9 cellular contexts compared by ENCODE assay signal in the genomic region with DNA sequence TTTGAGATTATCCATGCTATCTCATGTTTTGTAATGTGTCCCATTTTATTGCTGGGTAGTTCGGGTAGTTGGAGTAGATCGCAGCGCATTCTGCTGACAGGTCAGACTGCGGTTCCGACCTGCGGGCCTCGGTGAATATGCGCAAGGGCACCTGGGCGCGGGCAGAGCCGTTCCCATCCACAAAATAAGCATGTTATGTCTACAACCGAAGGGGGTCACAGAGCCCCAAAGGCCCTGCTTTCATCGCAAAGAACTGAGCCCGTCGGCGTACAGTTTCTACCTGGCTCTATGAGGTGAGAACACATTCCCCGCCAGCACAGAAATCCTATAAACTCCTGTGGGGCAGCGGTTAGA.
DNase-seq lines count a peak whose midpoint lies in the region; ATAC-seq and TF ChIP-seq lines count a peak whose summit lies in the region.
"Had no signal": no experiment of that assay in that cellular context is flagged by ENCODE, and none has a peak within 500 bp of the region (broad histone marks: within the 10 kb centered on the region; RNA-seq: fewer than 3 reads in every experiment).

No MANE protein-coding gene starts in this region.

- no peak for DNase-seq in activated T-cell treated with anti-CD3 and anti-CD28 coated beads, Interleukin-2, amount 50 U/mL, for 72 hours
- no peak for DNase-seq in activated T-cell treated with anti-CD3 and anti-CD28 coated beads for 4 hours
- DNase-seq in left lung = no peak
- DNase-seq in tibial artery = no peak
- DNase-seq in HT-29 (ENCODE audit: low spot score) = no peak
- no peak for DNase-seq in mucosa of gallbladder (ENCODE audit: low spot score)
- DNase-seq: KBM-7 had no signal

- H3K27ac Mint-ChIP-seq in activated T-cell treated with anti-CD3 and anti-CD28 coated beads, Interleukin-2, amount 50 U/mL, for 72 hours = peak overlapping the region; percentile 100
- peak overlapping the region; percentile 100 for H3K27ac Mint-ChIP-seq in activated naive CD8-positive, alpha-beta T cell

- H3K4me3 ChIP-seq in left lung = peak overlapping the region; percentile 23 to 41
- peak overlapping the region; percentile 52 to 59 for H3K4me3 ChIP-seq in tibial artery

- H3K36me3 ChIP-seq in left lung (no peaks in the 10 kb centered on the region), tibial artery (no peaks in the 10 kb centered on the region)

- H3K4me1 ChIP-seq in left lung (peaks cover 9 to 24% of the 10 kb centered on the region in 2 donors), tibial artery (peaks cover 0 to 28% (median 22%) of the 10 kb centered on the region in 4 donors)

- no peak for ATAC-seq in activated T-cell treated with anti-CD3 and anti-CD28 coated beads, Interleukin-2, amount 50 U/mL, for 72 hours (replicated peaks in 1 of 2)
- ATAC-seq in left lung = no peak
- ATAC-seq in GM21529 (IDR thresholded peaks at IDR 0.05; ENCODE audit: unreplicated experiment) = no peak

- no peak for TF ChIP-seq CTCF in left lung (IDR thresholded peaks at IDR 0.05)
- TF ChIP-seq CTCF in tibial artery (IDR thresholded peaks at IDR 0.05) = no peak

- H3K4me1 Mint-ChIP-seq in activated T-cell treated with anti-CD3 and anti-CD28 coated beads, Interleukin-2, amount 50 U/mL, for 72 hours (ENCODE audit: low read depth) = peaks cover 53% of the 10 kb centered on the region
- peaks cover 38% of the 10 kb centered on the region for H3K4me1 Mint-ChIP-seq in activated naive CD8-positive, alpha-beta T cell (ENCODE audit: low read depth)

- H3K27me3 ChIP-seq in left lung (peaks cover 50 to 74% of the 10 kb centered on the region in 2 donors), tibial artery (peaks cover 0 to 30% of the 10 kb centered on the region in 2 donors)

- peaks cover 0 to 6% of the 10 kb centered on the region in 2 donors for H3K9me3 ChIP-seq in left lung
- peaks cover 0 to 4% (median 0%) of the 10 kb centered on the region in 3 donors for H3K9me3 ChIP-seq in tibial artery

- intact Hi-C loops in left lung (cut with DNase I) = no loop called here
- intact Hi-C loops in tibial artery (cut with DNase I; ENCODE audit: low total_unique reads) = no loop called here

- peaks cover 0 to 2% of the 10 kb centered on the region in 2 donors for H3K36me3 Mint-ChIP-seq in activated T-cell treated with anti-CD3 and anti-CD28 coated beads, Interleukin-2, amount 50 U/mL, for 72 hours (ENCODE audit: insufficient read depth in 2 of 2)
- H3K36me3 Mint-ChIP-seq in activated naive CD8-positive, alpha-beta T cell = peaks cover 4% of the 10 kb centered on the region

- H3K9me3 Mint-ChIP-seq in activated T-cell treated with anti-CD3 and anti-CD28 coated beads, Interleukin-2, amount 50 U/mL, for 72 hours = no peaks in the 10 kb centered on the region
- no peaks in the 10 kb centered on the region for H3K9me3 Mint-ChIP-seq in activated naive CD8-positive, alpha-beta T cell (ENCODE audit: low read depth)

- H3K27ac ChIP-seq in left lung (no peak overlapping the region), tibial artery (peak overlapping the region in 1 of 2 donors; percentile 56)

- H3K27me3 Mint-ChIP-seq in activated T-cell treated with anti-CD3 and anti-CD28 coated beads, Interleukin-2, amount 50 U/mL, for 72 hours (ENCODE audit: low read depth) = peaks cover 59% of the 10 kb centered on the region
- H3K27me3 Mint-ChIP-seq in activated naive CD8-positive, alpha-beta T cell = peaks cover 44% of the 10 kb centered on the region

- peak overlapping the region; percentile 94 to 95 for H3K4me3 Mint-ChIP-seq in activated T-cell treated with anti-CD3 and anti-CD28 coated beads, Interleukin-2, amount 50 U/mL, for 72 hours
- peak overlapping the region; percentile 90 for H3K4me3 Mint-ChIP-seq in activated naive CD8-positive, alpha-beta T cell
